In genomic region chr11:86179646-86180064, GRCh38 we compare ENCODE assay signal across 19 cellular contexts.
DNase-seq lines count a peak whose midpoint lies in the region; ATAC-seq and TF ChIP-seq lines count a peak whose summit lies in the region.
"Had no signal": no experiment of that assay in that cellular context is flagged by ENCODE, and none has a peak within 500 bp of the region (broad histone marks: within the 10 kb centered on the region; RNA-seq: fewer than 3 reads in every experiment).

No MANE protein-coding gene starts in this region.

- H3F3A ChIP-seq in OCI-LY1 (ENCODE audit: insufficient read depth, low read length) (no peaks in the 10 kb centered on the region), smooth muscle cell (ENCODE audit: low read depth) (peaks cover 12% of the 10 kb centered on the region)

- H2AFZ ChIP-seq in OCI-LY1 (ENCODE audit: low read length) (no peak overlapping the region), hepatocyte (no peak overlapping the region), smooth muscle cell (ENCODE audit: low read depth) (peak overlapping the region; percentile 3)

- DNase-seq in HuH-7 (ENCODE audit: low spot score) (peak; percentile 50), hepatocyte (ENCODE audit: low spot score) (peak; percentile 25), smooth muscle cell (lab: John Stamatoyannopoulos, UW; ENCODE audit: unreplicated experiment) (no peak), upper lobe of left lung (no peak), NCI-H345 (lab: John Stamatoyannopoulos, UW) (no peak)
- no peak for DNase-seq in stimulated activated CD4-positive, alpha-beta T cell treated with anti-CD3 and anti-CD28 coated beads, Interleukin-4, amount 100 ng/mL, for 4 hours
- DNase-seq: Calu3; CD4-positive, alpha-beta T cell; DMS79 treated with DMSO at 0.1 percent for 48 hours; NCI-H187 treated with DMSO at 0.1 percent for 48 hours; NCI-H446; NCI-H69; NK-92 treated with Interleukin-12 subunit alpha and Interleukin-12 subunit beta, amount 100 ng/mL, for 24 hours had no signal

- H3K4me1 ChIP-seq in OCI-LY1 (ENCODE audit: insufficient read depth, low read length, severe bottlenecking), result peaks cover 45% of the 10 kb centered on the region
- peaks cover 15% of the 10 kb centered on the region for H3K4me1 ChIP-seq in hepatocyte (ENCODE audit: insufficient read depth)
- peaks cover 3% of the 10 kb centered on the region for H3K4me1 ChIP-seq in smooth muscle cell (ENCODE audit: low read depth)
- H3K4me1 ChIP-seq in upper lobe of left lung, result peaks cover 4 to 18% (median 12%) of the 10 kb centered on the region in 4 donors
- H3K4me1 ChIP-seq: HAP-1 had no signal

- H3K4me2 ChIP-seq in OCI-LY1 (ENCODE audit: low read length) (no peak overlapping the region), hepatocyte (no peak overlapping the region), smooth muscle cell (peak overlapping the region; percentile 28)

- H3K9ac ChIP-seq in OCI-LY1 (ENCODE audit: low read length) (no peak overlapping the region), smooth muscle cell (ENCODE audit: low read depth) (no peak overlapping the region)

- H3K4me3 ChIP-seq in OCI-LY1 (ENCODE audit: low read depth, low read length, poor library complexity, severe bottlenecking), result no peak overlapping the region
- no peak overlapping the region for H3K4me3 ChIP-seq in hepatocyte
- H3K4me3 ChIP-seq in smooth muscle cell, result no peak overlapping the region
- no peak overlapping the region for H3K4me3 ChIP-seq in upper lobe of left lung
- H3K4me3 ChIP-seq: HAP-1, SJSA1 had no signal

- 57% methylated on average over 5 of the region's 5 CpGs for WGBS in hepatocyte (ENCODE audit: low lambda C conversion rate, missing lambda C conversion rate)
- WGBS in smooth muscle cell (ENCODE audit: low lambda C conversion rate), result 58% methylated on average over 5 of the region's 5 CpGs
- 53 to 59% methylated on average over 5 of the region's 5 CpGs for WGBS in upper lobe of left lung, 2 donors

- no peaks in the 10 kb centered on the region; the same call in 1 of the 2 replicates for H3K36me3 ChIP-seq in OCI-LY1 (ENCODE audit: insufficient read depth, low read length)
- H3K36me3 ChIP-seq in hepatocyte (replicated peaks; ENCODE audit: insufficient read depth, low read depth), result no peaks in the 10 kb centered on the region
- H3K36me3 ChIP-seq in smooth muscle cell (ENCODE audit: low read depth), result no peaks in the 10 kb centered on the region
- no peaks in the 10 kb centered on the region for H3K36me3 ChIP-seq in upper lobe of left lung
- H3K36me3 ChIP-seq: HAP-1, SJSA1 had no signal

- no peaks in the 10 kb centered on the region for H3K9me2 ChIP-seq in OCI-LY1 (ENCODE audit: low read depth, low read length)
- no peaks in the 10 kb centered on the region for H3K9me2 ChIP-seq in hepatocyte (replicated peaks; ENCODE audit: insufficient read depth)

- H3K9me3 ChIP-seq in OCI-LY1 (ENCODE audit: low read length) (no peaks in the 10 kb centered on the region), hepatocyte (ENCODE audit: low read depth) (no peaks in the 10 kb centered on the region), smooth muscle cell (replicated peaks; ENCODE audit: low read depth) (no peaks in the 10 kb centered on the region), upper lobe of left lung (no peaks in the 10 kb centered on the region)
- H3K9me3 ChIP-seq: HAP-1, SJSA1 had no signal

- H3K79me2 ChIP-seq in OCI-LY1 (ENCODE audit: insufficient read depth, low read length) (no peaks in the 10 kb centered on the region), hepatocyte (no peaks in the 10 kb centered on the region), smooth muscle cell (ENCODE audit: low read depth) (no peaks in the 10 kb centered on the region)

- ATAC-seq in upper lobe of left lung (ENCODE audit: low FRiP score in 2 of 2) (no peak), GM18520 (IDR thresholded peaks at IDR 0.05; ENCODE audit: unreplicated experiment) (no peak)

- TF ChIP-seq POLR2A in upper lobe of left lung (IDR thresholded peaks at IDR 0.05), result no peak

- H3K27ac ChIP-seq in OCI-LY1 (ENCODE audit: low read depth, low read length, poor library complexity, severe bottlenecking) (peak overlapping the region; percentile 0), hepatocyte (no peak overlapping the region), smooth muscle cell (ENCODE audit: low read depth) (peak overlapping the region; percentile 86), upper lobe of left lung (no peak overlapping the region)
- H3K27ac ChIP-seq: HL-60, RWPE1, SJSA1 had no signal

- H3K27me3 ChIP-seq in OCI-LY1 (ENCODE audit: insufficient read depth, low read length) (no peaks in the 10 kb centered on the region), hepatocyte (no peaks in the 10 kb centered on the region), smooth muscle cell (ENCODE audit: low read depth) (no peaks in the 10 kb centered on the region), upper lobe of left lung (no peaks in the 10 kb centered on the region)
- H3K27me3 ChIP-seq: SJSA1 had no signal

- H4K20me1 ChIP-seq in OCI-LY1 (ENCODE audit: insufficient read depth, low read length), result no peaks in the 10 kb centered on the region
- no peaks in the 10 kb centered on the region for H4K20me1 ChIP-seq in hepatocyte (ENCODE audit: insufficient read depth, poor library complexity, severe bottlenecking)
- no peaks in the 10 kb centered on the region for H4K20me1 ChIP-seq in smooth muscle cell (ENCODE audit: low read depth)

- TF ChIP-seq CTCF in OCI-LY1 (IDR thresholded peaks at IDR 0.05; ENCODE audit: low read length) (no peak), hepatocyte (IDR thresholded peaks at IDR 0.05; ENCODE audit: poor library complexity) (no peak), smooth muscle cell (IDR thresholded peaks at IDR 0.05; ENCODE audit: borderline replicate concordance, insufficient read depth, poor library complexity, severe bottlenecking) (no peak), upper lobe of left lung (IDR thresholded peaks at IDR 0.05) (no peak)

- no peak for TF ChIP-seq EP300 in upper lobe of left lung (IDR thresholded peaks at IDR 0.05)

Comparison
In these comparisons a context has a peak if more than half of its experiments do, and no peak if none do; other contexts are left out.
1. DNase-seq: peak in HuH-7 (single experiment) and hepatocyte (single experiment); none in smooth muscle cell (single experiment), upper lobe of left lung (0 of 2), NCI-H345 (single experiment) and stimulated activated CD4-positive, alpha-beta T cell treated with anti-CD3 and anti-CD28 coated beads, Interleukin-4, amount 100 ng/mL, for 4 hours (0 of 2).
2. H3K27ac ChIP-seq: peak in OCI-LY1 (single experiment) and smooth muscle cell (single experiment); none in hepatocyte (single experiment) and upper lobe of left lung (0 of 4).